In the genomic region with DNA sequence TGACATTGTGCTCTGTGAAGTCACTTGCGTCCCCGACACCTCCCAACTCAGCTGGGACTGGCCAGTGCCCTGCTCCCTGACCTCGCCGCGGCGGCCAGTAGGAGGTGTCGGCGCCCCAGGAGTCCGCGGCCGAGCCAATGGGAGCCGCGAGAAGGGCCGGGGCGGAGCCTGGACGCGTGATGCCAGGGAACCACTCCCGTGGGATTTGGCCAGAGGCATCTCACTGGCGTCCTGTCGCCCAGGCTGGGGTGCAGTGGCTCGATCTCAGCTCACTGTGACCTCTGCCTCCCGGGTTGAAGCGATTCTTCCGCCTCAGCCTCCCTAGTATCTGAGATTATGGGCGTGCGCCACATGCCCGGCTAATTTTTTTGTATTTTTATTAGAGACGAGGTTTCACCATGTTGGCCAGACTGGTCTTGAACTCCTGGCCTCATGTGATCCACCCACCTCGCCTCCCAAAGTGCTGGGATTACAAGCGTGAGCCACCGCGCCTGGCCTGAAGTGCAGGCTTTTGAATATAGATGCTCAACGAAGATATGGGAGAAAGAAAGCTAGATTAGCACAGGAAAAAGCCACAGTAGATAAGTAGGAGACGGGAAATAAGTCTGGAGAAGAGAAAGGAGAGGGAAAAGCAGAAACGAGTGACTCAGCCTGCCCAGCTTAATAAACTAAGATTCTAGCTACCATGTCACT, we compare ENCODE assay signal across 8 cellular contexts.
A peak's percentile ranks its signal among the peaks of the same experiment; 100 is the strongest.
DNase-seq lines count a peak whose midpoint lies in the region; ATAC-seq and TF ChIP-seq lines count a peak whose summit lies in the region.

No MANE protein-coding gene starts in this region.

- TF ChIP-seq POLR2A in erythroblast (IDR thresholded peaks at IDR 0.05; ENCODE audit: low read length): peak; percentile 31

- DNase-seq in GM04504 (ENCODE audit: low read depth) (peak; percentile 66), NCI-H446 treated with DMSO at 0.1 percent for 48 hours (lab: John Stamatoyannopoulos, UW) (peak; percentile 18), activated T-cell treated with anti-CD3 and anti-CD28 coated beads for 24 hours (ENCODE audit: low read depth) (peak; percentile 40), erythroblast (lab: John Stamatoyannopoulos, UW) (peak; percentile 67 to 70), midbrain (lab: John Stamatoyannopoulos, UW) (peak; percentile 89)
- peak; percentile 4 to 8 for DNase-seq in stimulated activated CD8-positive, alpha-beta memory T cell treated with anti-CD3 and anti-CD28 coated beads, Interleukin-4, amount 100 ng/mL, for 1 hour (ENCODE audit: low read depth in 2 of 2, low spot score in 1 of 2)

- peak; percentile 94 for ATAC-seq in HG02798 (IDR thresholded peaks at IDR 0.05; ENCODE audit: poor library complexity, unreplicated experiment)
- no peak for ATAC-seq in HG02840 (IDR thresholded peaks at IDR 0.05; ENCODE audit: low FRiP score, unreplicated experiment)

Comparison
In these comparisons a context has a peak if more than half of its experiments do, and no peak if none do; other contexts are left out.
1. DNase-seq: peak in every context shown above with its lines; median percentile 89 in midbrain; 68 in erythroblast; 66 in GM04504; 40 in activated T-cell treated with anti-CD3 and anti-CD28 coated beads for 24 hours; 18 in NCI-H446 treated with DMSO at 0.1 percent for 48 hours; 6 in stimulated activated CD8-positive, alpha-beta memory T cell treated with anti-CD3 and anti-CD28 coated beads, Interleukin-4, amount 100 ng/mL, for 1 hour.